Comparison of ENCODE assay signal across 35 cellular contexts in the genomic region with DNA sequence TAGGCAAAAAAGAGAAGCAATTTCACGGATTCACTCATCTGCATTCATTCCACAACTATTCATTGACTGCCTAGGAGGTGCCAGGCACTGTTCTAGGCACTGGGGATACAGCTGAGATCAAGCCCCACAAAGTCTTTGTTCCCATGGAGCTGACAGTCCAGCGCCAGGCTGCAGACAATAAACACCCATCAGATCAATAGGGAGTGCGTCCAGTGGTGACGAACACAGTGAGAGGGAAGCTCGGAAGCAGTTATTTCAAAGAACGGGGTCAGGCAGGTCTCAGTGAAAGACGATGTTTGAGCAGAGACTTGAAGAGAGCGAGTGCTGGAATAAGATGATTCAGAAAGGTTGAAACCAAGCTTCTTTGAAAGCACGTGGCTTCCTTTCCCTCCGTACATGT.
"Had no signal": no experiment of that assay in that cellular context is flagged by ENCODE, and none has a peak within 500 bp of the region (broad histone marks: within the 10 kb centered on the region; RNA-seq: fewer than 3 reads in every experiment).

No MANE protein-coding gene starts in this region.

- H3K9me3 ChIP-seq: body of pancreas, breast epithelium had no signal

- DNase-seq: activated B cell treated with CpG ODN at 0.5 μM for 24 hours; activated CD4-positive, alpha-beta memory T cell treated with anti-CD3 and anti-CD28 coated beads for 36 hours; activated CD4-positive, alpha-beta T cell treated with anti-CD3 and anti-CD28 coated beads for 4 hours; activated CD4-positive, alpha-beta T cell treated with anti-CD3 and anti-CD28 coated beads, Interleukin-2, amount 50 U/mL, for 1 hour; activated CD4-positive, alpha-beta T cell treated with anti-CD3 and anti-CD28 coated beads, Interleukin-2, amount 50 U/mL, for 4 hours; activated CD4-positive, CD25-positive, alpha-beta regulatory T cell treated with anti-CD3 and anti-CD28 coated beads, Interleukin-2, amount 50 U/mL, for 72 hours; activated CD8-positive, alpha-beta memory T cell treated with anti-CD3 and anti-CD28 coated beads, Interleukin-2, amount 50 U/mL, for 4 hours; activated CD8-positive, alpha-beta T cell treated with anti-CD3 and anti-CD28 coated beads for 36 hours; activated effector memory CD4-positive, alpha-beta T cell treated with Interleukin-2 at 50 U/mL for 16 hours; activated gamma-delta T cell; activated naive CD4-positive, alpha-beta T cell treated with anti-CD3 and anti-CD28 coated beads, Interleukin-2, amount 10 ng/mL, durations not matched to agents 7 days and 5 days; activated naive CD4-positive, alpha-beta T cell treated with Interleukin-2 at 50 U/mL for 16 hours; activated naive CD8-positive, alpha-beta T cell treated with anti-CD3 and anti-CD28 coated beads, Interleukin-2, amount 10 ng/mL, durations not matched to agents 7 days and 5 days; activated naive CD8-positive, alpha-beta T cell treated with anti-CD3 and anti-CD28 coated beads, Interleukin-2, amount 50 U/mL, for 24 hours; activated T-cell treated with anti-CD3 and anti-CD28 coated beads for 4 hours; activated T-cell treated with anti-CD3 and anti-CD28 coated beads, Interleukin-2, amount 50 U/mL, for 24 hours; activated T-cell treated with anti-CD3 and anti-CD28 coated beads, Interleukin-2, amount 50 U/mL, for 48 hours; amniotic stem cell; aorta; body of pancreas; brain microvascular endothelial cell; central memory CD4-positive, alpha-beta T cell; T-helper 1 cell; T-helper 2 cell; T-helper 9 cell had no signal

- H3K4me1 ChIP-seq: body of pancreas, breast epithelium had no signal

- H3K27me3 Mint-ChIP-seq: activated B cell treated with CpG ODN at 0.5 μM for 24 hours; activated CD4-positive, alpha-beta memory T cell treated with anti-CD3 and anti-CD28 coated beads for 36 hours; activated CD4-positive, alpha-beta T cell treated with anti-CD3 and anti-CD28 coated beads, Interleukin-2, amount 10 ng/mL, durations not matched to agents 24 days and 14 days; activated CD8-positive, alpha-beta T cell treated with anti-CD3 and anti-CD28 coated beads for 36 hours; activated naive CD4-positive, alpha-beta T cell treated with anti-CD3 and anti-CD28 coated beads, Interleukin-2, amount 10 ng/mL, durations not matched to agents 7 days and 5 days; activated naive CD4-positive, alpha-beta T cell treated with anti-CD3 and anti-CD28 coated beads, Interleukin-2, amount 50 U/mL, for 24 hours; activated naive CD8-positive, alpha-beta T cell; activated naive CD8-positive, alpha-beta T cell treated with anti-CD3 and anti-CD28 coated beads, Interleukin-2, amount 10 ng/mL, durations not matched to agents 7 days and 5 days; activated naive CD8-positive, alpha-beta T cell treated with anti-CD3 and anti-CD28 coated beads, Interleukin-2, amount 50 U/mL, for 24 hours; activated T-cell treated with anti-CD3 and anti-CD28 coated beads, Interleukin-2, amount 50 U/mL, for 24 hours had no signal

- H3K4me3 ChIP-seq: body of pancreas, breast epithelium had no signal

- H3K4me3 Mint-ChIP-seq: activated B cell treated with CpG ODN at 0.5 μM for 24 hours; activated CD4-positive, alpha-beta memory T cell treated with anti-CD3 and anti-CD28 coated beads for 36 hours; activated CD4-positive, alpha-beta T cell treated with anti-CD3 and anti-CD28 coated beads, Interleukin-2, amount 10 ng/mL, durations not matched to agents 24 days and 14 days; activated CD8-positive, alpha-beta T cell treated with anti-CD3 and anti-CD28 coated beads for 36 hours; activated naive CD4-positive, alpha-beta T cell treated with anti-CD3 and anti-CD28 coated beads, Interleukin-2, amount 10 ng/mL, durations not matched to agents 7 days and 5 days; activated naive CD4-positive, alpha-beta T cell treated with anti-CD3 and anti-CD28 coated beads, Interleukin-2, amount 50 U/mL, for 24 hours; activated naive CD8-positive, alpha-beta T cell; activated naive CD8-positive, alpha-beta T cell treated with anti-CD3 and anti-CD28 coated beads, Interleukin-2, amount 10 ng/mL, durations not matched to agents 7 days and 5 days; activated naive CD8-positive, alpha-beta T cell treated with anti-CD3 and anti-CD28 coated beads, Interleukin-2, amount 50 U/mL, for 24 hours; activated T-cell treated with anti-CD3 and anti-CD28 coated beads, Interleukin-2, amount 50 U/mL, for 24 hours; T-helper 1 cell treated with Interleukin-12 subunit alpha and Interleukin-12 subunit beta and Interleukin-4 antibody, amounts not matched to agents 30 μg/mL and 1 μg/mL, for 36 hours; T-helper 2 cell treated with Interferon-gamma antibody and Interleukin-4, amounts not matched to agents 5 μg/mL and 100 μg/mL, for 36 hours had no signal

- H3K4me1 Mint-ChIP-seq: activated B cell treated with CpG ODN at 0.5 μM for 24 hours; activated CD4-positive, alpha-beta T cell treated with anti-CD3 and anti-CD28 coated beads, Interleukin-2, amount 10 ng/mL, durations not matched to agents 24 days and 14 days; activated naive CD4-positive, alpha-beta T cell treated with anti-CD3 and anti-CD28 coated beads, Interleukin-2, amount 10 ng/mL, durations not matched to agents 7 days and 5 days; activated naive CD4-positive, alpha-beta T cell treated with anti-CD3 and anti-CD28 coated beads, Interleukin-2, amount 50 U/mL, for 24 hours; activated naive CD8-positive, alpha-beta T cell treated with anti-CD3 and anti-CD28 coated beads, Interleukin-2, amount 10 ng/mL, durations not matched to agents 7 days and 5 days; activated naive CD8-positive, alpha-beta T cell treated with anti-CD3 and anti-CD28 coated beads, Interleukin-2, amount 50 U/mL, for 24 hours had no signal

- H3K27ac Mint-ChIP-seq: activated B cell treated with CpG ODN at 0.5 μM for 24 hours; activated CD4-positive, alpha-beta memory T cell treated with anti-CD3 and anti-CD28 coated beads for 36 hours; activated CD4-positive, alpha-beta T cell treated with anti-CD3 and anti-CD28 coated beads, Interleukin-2, amount 10 ng/mL, durations not matched to agents 24 days and 14 days; activated CD8-positive, alpha-beta T cell treated with anti-CD3 and anti-CD28 coated beads for 36 hours; activated naive CD4-positive, alpha-beta T cell treated with anti-CD3 and anti-CD28 coated beads, Interleukin-2, amount 10 ng/mL, durations not matched to agents 7 days and 5 days; activated naive CD4-positive, alpha-beta T cell treated with anti-CD3 and anti-CD28 coated beads, Interleukin-2, amount 50 U/mL, for 24 hours; activated naive CD8-positive, alpha-beta T cell; activated naive CD8-positive, alpha-beta T cell treated with anti-CD3 and anti-CD28 coated beads, Interleukin-2, amount 10 ng/mL, durations not matched to agents 7 days and 5 days; activated naive CD8-positive, alpha-beta T cell treated with anti-CD3 and anti-CD28 coated beads, Interleukin-2, amount 50 U/mL, for 24 hours; activated T-cell treated with anti-CD3 and anti-CD28 coated beads, Interleukin-2, amount 50 U/mL, for 24 hours; activated T-helper 2 cell treated with anti-CD3 and anti-CD28 coated beads, Interferon-gamma antibody, Interleukin-2, Interleukin-4, amounts not matched to agents 10 μg/mL and 5 μg/mL and 100 μg/mL, durations not matched to agents 14 hours and 24 hours and 36 hours; T-helper 1 cell treated with Interleukin-12 subunit alpha and Interleukin-12 subunit beta and Interleukin-4 antibody, amounts not matched to agents 30 μg/mL and 1 μg/mL, for 36 hours; T-helper 2 cell treated with Interferon-gamma antibody and Interleukin-4, amounts not matched to agents 5 μg/mL and 100 μg/mL, for 36 hours had no signal

- FAIRE-seq: astrocyte, TTC549 had no signal

- H3K36me3 Mint-ChIP-seq: activated CD4-positive, alpha-beta memory T cell treated with anti-CD3 and anti-CD28 coated beads for 36 hours; activated naive CD4-positive, alpha-beta T cell treated with anti-CD3 and anti-CD28 coated beads, Interleukin-2, amount 10 ng/mL, durations not matched to agents 7 days and 5 days; activated naive CD4-positive, alpha-beta T cell treated with anti-CD3 and anti-CD28 coated beads, Interleukin-2, amount 50 U/mL, for 24 hours; activated naive CD8-positive, alpha-beta T cell; activated naive CD8-positive, alpha-beta T cell treated with anti-CD3 and anti-CD28 coated beads, Interleukin-2, amount 10 ng/mL, durations not matched to agents 7 days and 5 days had no signal

- H3K27ac ChIP-seq: body of pancreas, brain microvascular endothelial cell, breast epithelium, VCaP had no signal

- H3K27me3 ChIP-seq: body of pancreas, brain microvascular endothelial cell, breast epithelium had no signal

- H3K36me3 ChIP-seq: brain microvascular endothelial cell, breast epithelium had no signal

- ATAC-seq: activated CD8-positive, alpha-beta T cell treated with anti-CD3 and anti-CD28 coated beads for 36 hours; activated naive CD8-positive, alpha-beta T cell treated with anti-CD3 and anti-CD28 coated beads, Interleukin-2, amount 50 U/mL, for 24 hours; body of pancreas had no signal

- H3K9me3 Mint-ChIP-seq: activated B cell treated with CpG ODN at 0.5 μM for 24 hours; activated CD4-positive, alpha-beta memory T cell treated with anti-CD3 and anti-CD28 coated beads for 36 hours; activated CD8-positive, alpha-beta T cell treated with anti-CD3 and anti-CD28 coated beads for 36 hours; activated naive CD8-positive, alpha-beta T cell treated with anti-CD3 and anti-CD28 coated beads, Interleukin-2, amount 10 ng/mL, durations not matched to agents 7 days and 5 days; activated naive CD8-positive, alpha-beta T cell treated with anti-CD3 and anti-CD28 coated beads, Interleukin-2, amount 50 U/mL, for 24 hours; activated T-cell treated with anti-CD3 and anti-CD28 coated beads, Interleukin-2, amount 50 U/mL, for 24 hours had no signal
